Comparison of ENCODE assay signal across 16 cellular contexts in the genomic region with DNA sequence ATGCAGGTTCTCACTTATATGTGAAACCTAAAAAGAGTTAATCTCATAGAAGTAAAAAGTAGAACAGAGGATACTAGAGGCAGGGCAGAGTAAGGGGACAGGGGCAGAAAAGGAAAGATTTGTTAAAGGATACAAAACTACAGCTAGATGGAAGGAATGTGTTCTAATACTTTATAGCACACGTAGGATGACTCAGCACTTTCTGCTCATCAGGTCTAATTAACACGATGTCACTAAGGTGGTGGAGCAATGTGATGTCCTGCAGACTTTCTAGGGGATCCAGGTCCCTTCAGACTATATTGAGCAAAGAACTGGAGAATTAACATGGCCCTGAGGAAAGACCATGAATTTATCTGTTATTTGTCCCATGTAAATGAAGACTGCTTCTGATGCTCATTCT.
"Had no signal": no experiment of that assay in that cellular context is flagged by ENCODE, and none has a peak within 500 bp of the region (broad histone marks: within the 10 kb centered on the region; RNA-seq: fewer than 3 reads in every experiment).

No MANE protein-coding gene starts in this region.

- H3K27ac Mint-ChIP-seq: activated CD8-positive, alpha-beta T cell treated with anti-CD3 and anti-CD28 coated beads, Interleukin-2, amount 10 ng/mL, durations not matched to agents 7 days and 5 days; activated T-helper 1 cell treated with anti-CD3 and anti-CD28 coated beads, Interleukin-12 subunit alpha, Interleukin-12 subunit beta, Interleukin-2, Interleukin-4 antibody, amounts not matched to agents 30 ng/mL and 10 ng/mL and 1 ng/mL, durations not matched to agents 14 hours and 24 hours and 36 hours; brain; dendritic cell treated with granulocyte-macrophage colony-stimulating factor and Interleukin-4, amounts not matched to agents 40 ng/mL and 50 ng/mL, for 4 days; endodermal cell; natural killer cell; stimulated activated effector memory CD8-positive, alpha-beta T cell treated with anti-CD3 and anti-CD28 coated beads, Interleukin-12 subunit alpha, Interleukin-12 subunit beta, amount 100 ng/mL, for 72 hours had no signal

- ATAC-seq: activated CD8-positive, alpha-beta T cell treated with anti-CD3 and anti-CD28 coated beads, Interleukin-2, amount 10 ng/mL, durations not matched to agents 7 days and 5 days; mucosa of descending colon; natural killer cell; stimulated activated effector memory CD8-positive, alpha-beta T cell treated with anti-CD3 and anti-CD28 coated beads, Interleukin-12 subunit alpha, Interleukin-12 subunit beta, amount 100 ng/mL, for 72 hours had no signal

- H3K36me3 ChIP-seq: right atrium auricular region, tibial nerve, vagina had no signal

- H3K27me3 ChIP-seq: right atrium auricular region, tibial nerve, vagina had no signal

- DNase-seq: activated CD4-positive, alpha-beta T cell treated with anti-CD3 and anti-CD28 coated beads for 48 hours; activated CD8-positive, alpha-beta T cell treated with anti-CD3 and anti-CD28 coated beads, Interleukin-2, amount 10 ng/mL, durations not matched to agents 7 days and 5 days; activated naive CD4-positive, alpha-beta T cell; amniotic stem cell; endodermal cell; mucosa of descending colon; natural killer cell had no signal

- H3K36me3 Mint-ChIP-seq: brain; natural killer cell; stimulated activated effector memory CD8-positive, alpha-beta T cell treated with anti-CD3 and anti-CD28 coated beads, Interleukin-12 subunit alpha, Interleukin-12 subunit beta, amount 100 ng/mL, for 72 hours had no signal

- H3K4me1 ChIP-seq: right atrium auricular region, tibial nerve, vagina had no signal

- H3K9me3 Mint-ChIP-seq: activated T-helper 1 cell treated with anti-CD3 and anti-CD28 coated beads, Interleukin-12 subunit alpha, Interleukin-12 subunit beta, Interleukin-2, Interleukin-4 antibody, amounts not matched to agents 30 ng/mL and 10 ng/mL and 1 ng/mL, durations not matched to agents 14 hours and 24 hours and 36 hours; central memory CD8-positive, alpha-beta T cell; stimulated activated effector memory CD8-positive, alpha-beta T cell treated with anti-CD3 and anti-CD28 coated beads, Interleukin-12 subunit alpha, Interleukin-12 subunit beta, amount 100 ng/mL, for 72 hours had no signal

- H3K27ac ChIP-seq: right atrium auricular region, tibial nerve, vagina had no signal

- H3K4me3 ChIP-seq: lung, mucosa of descending colon, right atrium auricular region, tibial nerve, vagina had no signal

- H3K9me3 ChIP-seq: mucosa of descending colon, right atrium auricular region, tibial nerve, vagina had no signal

- H3K4me3 Mint-ChIP-seq: activated CD8-positive, alpha-beta T cell treated with anti-CD3 and anti-CD28 coated beads, Interleukin-2, amount 10 ng/mL, durations not matched to agents 7 days and 5 days; activated T-helper 1 cell treated with anti-CD3 and anti-CD28 coated beads, Interleukin-12 subunit alpha, Interleukin-12 subunit beta, Interleukin-2, Interleukin-4 antibody, amounts not matched to agents 30 ng/mL and 10 ng/mL and 1 ng/mL, durations not matched to agents 14 hours and 24 hours and 36 hours; brain; central memory CD8-positive, alpha-beta T cell; dendritic cell treated with granulocyte-macrophage colony-stimulating factor and Interleukin-4, amounts not matched to agents 40 ng/mL and 50 ng/mL, for 4 days; endodermal cell; natural killer cell; stimulated activated effector memory CD8-positive, alpha-beta T cell treated with anti-CD3 and anti-CD28 coated beads, Interleukin-12 subunit alpha, Interleukin-12 subunit beta, amount 100 ng/mL, for 72 hours had no signal

- H3K4me1 Mint-ChIP-seq: central memory CD8-positive, alpha-beta T cell; endodermal cell; stimulated activated effector memory CD8-positive, alpha-beta T cell treated with anti-CD3 and anti-CD28 coated beads, Interleukin-12 subunit alpha, Interleukin-12 subunit beta, amount 100 ng/mL, for 72 hours had no signal
